5 cellular contexts compared by ENCODE assay signal in genomic region chr1:46248122-46248920, GRCh38. TPM values are rescaled to one million over a fixed set of nuclear protein-coding genes. Genes with fewer than 3 reads are reported as not detected.
DNase-seq lines count a peak whose midpoint lies in the region; ATAC-seq, FAIRE-seq and TF ChIP-seq lines count a peak whose summit lies in the region.

No MANE protein-coding gene starts in this region.

- no peak overlapping the region for H3K27ac ChIP-seq in parathyroid adenoma

- no peak for ATAC-seq in central memory CD8-positive, alpha-beta T cell (replicated peaks; ENCODE audit: extremely low read depth, poor library complexity, severe bottlenecking)

- H3K9me3 ChIP-seq in parathyroid adenoma (ENCODE audit: control insufficient read depth, low read length): no peaks in the 10 kb centered on the region

- no peak for FAIRE-seq in H54 (lab: Jason Lieb, UNC)

- no peaks in the 10 kb centered on the region for H3K9me3 Mint-ChIP-seq in central memory CD8-positive, alpha-beta T cell

- H3K4me3 Mint-ChIP-seq in central memory CD8-positive, alpha-beta T cell: peak overlapping the region; percentile 83

- TF ChIP-seq POLR2A in H54 (IDR thresholded peaks at IDR 0.05; ENCODE audit: low read depth, low read length): no peak

- peaks cover 21% of the 10 kb centered on the region for H3K4me1 Mint-ChIP-seq in central memory CD8-positive, alpha-beta T cell

- H3K36me3 ChIP-seq in parathyroid adenoma (ENCODE audit: control insufficient read depth, insufficient read depth, low read length): no peaks in the 10 kb centered on the region

- H3K79me2 ChIP-seq in parathyroid adenoma: no peaks in the 10 kb centered on the region

- H3K9ac ChIP-seq in parathyroid adenoma: no peak overlapping the region

- no peak overlapping the region for H2AFZ ChIP-seq in parathyroid adenoma

- DNase-seq in H54 (ENCODE audit: insufficient read length, low spot score): peak; percentile 38
- peak; percentile 51 to 79 for DNase-seq in NCI-H446 (lab: John Stamatoyannopoulos, UW)
- DNase-seq in central memory CD8-positive, alpha-beta T cell (ENCODE audit: low spot score in 2 of 2): peak in 1 of 2 donors; percentile 10
- no peak for DNase-seq in mesenteric fat pad (ENCODE audit: low spot score)

- peak overlapping the region; percentile 37 for H3K4me2 ChIP-seq in parathyroid adenoma (ENCODE audit: low read length)

- peaks cover 7% of the 10 kb centered on the region for H3K36me3 Mint-ChIP-seq in central memory CD8-positive, alpha-beta T cell (ENCODE audit: insufficient read depth)

- peak overlapping the region; percentile 53 for H3K4me3 ChIP-seq in parathyroid adenoma (ENCODE audit: low read depth, low read length)

- H3K4me1 ChIP-seq in parathyroid adenoma: peaks cover 2% of the 10 kb centered on the region

- TF ChIP-seq CTCF in parathyroid adenoma (IDR thresholded peaks at IDR 0.05): no peak

- H3K27me3 Mint-ChIP-seq in central memory CD8-positive, alpha-beta T cell: no peaks in the 10 kb centered on the region

- H3K27ac Mint-ChIP-seq in central memory CD8-positive, alpha-beta T cell (ENCODE audit: low read depth): peak overlapping the region; percentile 67

- H3K27me3 ChIP-seq in parathyroid adenoma (ENCODE audit: control insufficient read depth, insufficient read depth, low read length): no peaks in the 10 kb centered on the region

RNA-seq across cellular contexts. Expression of gene RAD54L, which starts 0.8 kb away (rescaled TPM):
- total RNA-seq in mesenteric fat pad: not detected

RNA-seq across cellular contexts. Expression of gene LURAP1, which starts 45.2 kb away (rescaled TPM):
- total RNA-seq in mesenteric fat pad: 3.5 TPM

RNA-seq across cellular contexts. Expression of gene POMGNT1, which starts 50.1 kb away (rescaled TPM):
- total RNA-seq in mesenteric fat pad: 53.1 TPM

RNA-seq across cellular contexts. Expression of gene LRRC41, which starts 55.1 kb away (rescaled TPM):
- 70.0 TPM for total RNA-seq in mesenteric fat pad

RNA-seq across cellular contexts. Expression of gene UQCRH, which starts 55.2 kb away (rescaled TPM):
- 255 TPM for total RNA-seq in mesenteric fat pad
